Comparison of ENCODE assay signal across 30 cellular contexts in the genomic region with DNA sequence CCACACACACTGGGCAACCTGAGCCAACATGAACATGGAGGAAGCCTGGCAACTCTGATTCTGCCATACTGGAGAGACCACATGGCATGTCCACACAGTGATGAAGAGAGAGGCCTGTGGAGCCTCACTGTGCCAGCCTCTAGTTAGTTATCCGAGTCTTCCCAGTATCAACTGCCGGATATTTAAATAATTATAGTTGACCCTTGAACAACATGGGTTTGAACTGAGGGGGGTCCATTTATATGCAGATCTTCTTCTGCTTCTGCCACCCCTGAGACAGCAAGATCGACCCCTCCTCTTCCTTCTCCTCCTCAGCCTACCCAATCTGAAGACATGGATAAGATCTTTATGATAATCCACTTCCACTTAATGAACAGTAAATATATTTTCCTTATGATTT. TPM values are rescaled to one million over a fixed set of nuclear protein-coding genes. Genes with fewer than 3 reads are reported as not detected.
"Had no signal": no experiment of that assay in that cellular context is flagged by ENCODE, and none has a peak within 500 bp of the region (broad histone marks: within the 10 kb centered on the region; RNA-seq: fewer than 3 reads in every experiment).

No MANE protein-coding gene starts in this region.

- H3K4me1 ChIP-seq: colonic mucosa, foreskin keratinocyte, neural progenitor cell, upper lobe of right lung, uterus had no signal

- H3K27ac ChIP-seq: colonic mucosa, epithelial cell of prostate, foreskin keratinocyte, gastroesophageal sphincter, hepatocyte, neural progenitor cell, psoas muscle, sigmoid colon, thoracic aorta, tibial nerve, upper lobe of right lung, uterus had no signal

- H3K9me3 ChIP-seq: colonic mucosa, gastroesophageal sphincter, heart left ventricle, mucosa of descending colon, psoas muscle, sigmoid colon, spleen, thoracic aorta, tibial nerve, upper lobe of right lung, uterus had no signal

- H3K4me1 Mint-ChIP-seq: endodermal cell; immature natural killer cell; memory B cell; naive B cell; stimulated activated naive B cell treated with anti-CD40 and anti-IgM and Interleukin-4, amounts not matched to agents 10 μg/mL and 1 μg/mL and 100 μg/mL, for 72 hours had no signal

- H3K4me3 Mint-ChIP-seq: dendritic cell treated with granulocyte-macrophage colony-stimulating factor and Interleukin-4, amounts not matched to agents 40 ng/mL and 50 ng/mL, for 4 days; endodermal cell; immature natural killer cell; memory B cell; mesothelial cell of epicardium; naive B cell; natural killer cell treated with Interleukin-12 subunit alpha and Interleukin-12 subunit beta and Interleukin-15 and Interleukin-18, amount 100 ng/mL, for 72 hours; neural progenitor cell; stimulated activated naive B cell treated with anti-CD40 and anti-IgM and Interleukin-4, amounts not matched to agents 10 μg/mL and 1 μg/mL and 100 μg/mL, for 72 hours; stimulated activated naive CD8-positive, alpha-beta T cell treated with anti-CD3 and anti-CD28 coated beads, Interleukin-15, Interleukin-2, amounts not matched to agents 100 ng/mL and 50 ng/mL, for 24 hours had no signal

- DNase-seq: colonic mucosa; effector CD8-positive, alpha-beta T cell; endodermal cell; foreskin keratinocyte; heart left ventricle; immature natural killer cell; left ventricle myocardium superior; mucosa of descending colon; naive B cell; psoas muscle; right cardiac atrium; sigmoid colon; spleen; stimulated activated CD4-positive, alpha-beta T cell treated with anti-CD3 and anti-CD28 coated beads, Interleukin-4, amount 100 ng/mL, for 4 hours; stimulated activated naive B cell treated with anti-CD40 and anti-IgM and Interleukin-4, amounts not matched to agents 10 μg/mL and 1 μg/mL and 100 μg/mL, for 72 hours; upper lobe of right lung; uterus had no signal

- H3K27ac Mint-ChIP-seq: dendritic cell treated with granulocyte-macrophage colony-stimulating factor and Interleukin-4, amounts not matched to agents 40 ng/mL and 50 ng/mL, for 4 days; endodermal cell; immature natural killer cell; memory B cell; mesothelial cell of epicardium; naive B cell; natural killer cell treated with Interleukin-12 subunit alpha and Interleukin-12 subunit beta and Interleukin-15 and Interleukin-18, amount 100 ng/mL, for 72 hours; neural progenitor cell; stimulated activated naive B cell treated with anti-CD40 and anti-IgM and Interleukin-4, amounts not matched to agents 10 μg/mL and 1 μg/mL and 100 μg/mL, for 72 hours; stimulated activated naive CD8-positive, alpha-beta T cell treated with anti-CD3 and anti-CD28 coated beads, Interleukin-15, Interleukin-2, amounts not matched to agents 100 ng/mL and 50 ng/mL, for 24 hours had no signal

- H3K9me3 Mint-ChIP-seq: dendritic cell treated with granulocyte-macrophage colony-stimulating factor and Interleukin-4, amounts not matched to agents 40 ng/mL and 50 ng/mL, for 4 days; endodermal cell; memory B cell; mesothelial cell of epicardium; natural killer cell treated with Interleukin-12 subunit alpha and Interleukin-12 subunit beta and Interleukin-15 and Interleukin-18, amount 100 ng/mL, for 72 hours; stimulated activated naive B cell treated with anti-CD40 and anti-IgM and Interleukin-4, amounts not matched to agents 10 μg/mL and 1 μg/mL and 100 μg/mL, for 72 hours; stimulated activated naive CD8-positive, alpha-beta T cell treated with anti-CD3 and anti-CD28 coated beads, Interleukin-15, Interleukin-2, amounts not matched to agents 100 ng/mL and 50 ng/mL, for 24 hours had no signal

- ATAC-seq: esophagus mucosa; foreskin keratinocyte; gastroesophageal sphincter; heart left ventricle; left ventricle myocardium superior; mucosa of descending colon; natural killer cell treated with Interleukin-12 subunit alpha and Interleukin-12 subunit beta and Interleukin-15 and Interleukin-18, amount 100 ng/mL, for 72 hours; psoas muscle; right cardiac atrium; stimulated activated naive B cell treated with anti-CD40 and anti-IgM and Interleukin-4, amounts not matched to agents 10 μg/mL and 1 μg/mL and 100 μg/mL, for 72 hours; upper lobe of right lung had no signal

- H3K27me3 ChIP-seq: colonic mucosa, foreskin keratinocyte, gastroesophageal sphincter, heart left ventricle, hepatocyte, neural progenitor cell, sigmoid colon, spleen, tibial nerve, upper lobe of right lung, uterus had no signal

- H3K36me3 ChIP-seq: colonic mucosa, gastroesophageal sphincter, heart left ventricle, neural progenitor cell, sigmoid colon, spleen, thoracic aorta, tibial nerve, upper lobe of right lung, uterus had no signal

- H3K27me3 Mint-ChIP-seq: dendritic cell treated with granulocyte-macrophage colony-stimulating factor and Interleukin-4, amounts not matched to agents 40 ng/mL and 50 ng/mL, for 4 days; memory B cell; naive B cell had no signal

- H3K36me3 Mint-ChIP-seq: immature natural killer cell; mesothelial cell of epicardium; natural killer cell treated with Interleukin-12 subunit alpha and Interleukin-12 subunit beta and Interleukin-15 and Interleukin-18, amount 100 ng/mL, for 72 hours; neural progenitor cell had no signal

- H3K4me3 ChIP-seq: colonic mucosa, gastroesophageal sphincter, heart left ventricle, hepatocyte, lung, mucosa of descending colon, neural progenitor cell, psoas muscle, sigmoid colon, spleen, thoracic aorta, tibial nerve, upper lobe of right lung, uterus had no signal

RNA-seq across cellular contexts. Expression of a gene that starts 27.8 kb away (rescaled TPM):
- total RNA-seq: natural killer cell treated with Interleukin-12 subunit alpha and Interleukin-12 subunit beta and Interleukin-15 and Interleukin-18, amount 100 ng/mL, for 72 hours had no signal
